Comparison of ENCODE assay signal across 20 cellular contexts in genomic region chr14:51626185-51626584, GRCh38.
"Had no signal": no experiment of that assay in that cellular context is flagged by ENCODE, and none has a peak within 500 bp of the region (broad histone marks: within the 10 kb centered on the region; RNA-seq: fewer than 3 reads in every experiment).

No MANE protein-coding gene starts in this region.

- H3K27me3 Mint-ChIP-seq: dendritic cell treated with granulocyte-macrophage colony-stimulating factor and Interleukin-4, amounts not matched to agents 40 ng/mL and 50 ng/mL, for 4 days; stimulated activated naive CD8-positive, alpha-beta T cell treated with anti-CD3 and anti-CD28 coated beads, Interleukin-15, amount 100 ng/mL, for 72 hours had no signal

- ATAC-seq: effector memory CD8-positive, alpha-beta T cell; foreskin keratinocyte; left colon; left ventricle myocardium superior; naive thymus-derived CD4-positive, alpha-beta T cell; sciatic nerve; stimulated activated naive B cell treated with anti-CD40 and anti-IgM and Interleukin-4, amounts not matched to agents 10 μg/mL and 1 μg/mL and 100 μg/mL, for 72 hours had no signal

- H3K36me3 ChIP-seq: neutrophil, tibial nerve had no signal

- H3K27ac Mint-ChIP-seq: dendritic cell treated with granulocyte-macrophage colony-stimulating factor and Interleukin-4, amounts not matched to agents 40 ng/mL and 50 ng/mL, for 4 days; effector memory CD8-positive, alpha-beta T cell; naive thymus-derived CD4-positive, alpha-beta T cell; stimulated activated naive B cell treated with anti-CD40 and anti-IgM and Interleukin-4, amounts not matched to agents 10 μg/mL and 1 μg/mL and 100 μg/mL, for 72 hours had no signal

- H3K79me2 ChIP-seq: hepatocyte had no signal

- H3K27ac ChIP-seq: esophagus squamous epithelium, foreskin keratinocyte, hepatocyte, neutrophil, testis, tibial nerve had no signal

- H3K4me3 ChIP-seq: hepatocyte, skin epidermis, testis, tibial nerve had no signal

- DNase-seq: effector memory CD8-positive, alpha-beta T cell; esophagus squamous epithelium; foreskin keratinocyte; head of caudate nucleus; left colon; left ventricle myocardium superior; naive thymus-derived CD4-positive, alpha-beta T cell; nephron progenitor cell; posterior cingulate gyrus; stimulated activated CD4-positive, alpha-beta T cell treated with anti-CD3 and anti-CD28 coated beads, Interleukin-2, amount 100 ng/mL, for 24 hours; stimulated activated CD4-positive, alpha-beta T cell treated with anti-CD3 and anti-CD28 coated beads, Interleukin-4, amount 100 ng/mL, for 4 hours; stimulated activated naive B cell treated with anti-CD40 and anti-IgM and Interleukin-4, amounts not matched to agents 10 μg/mL and 1 μg/mL and 100 μg/mL, for 72 hours; stimulated activated naive CD8-positive, alpha-beta T cell treated with anti-CD3 and anti-CD28 coated beads, Interleukin-15, amount 100 ng/mL, for 72 hours; testis had no signal

- H2AFZ ChIP-seq: hepatocyte had no signal

- H3K9me3 ChIP-seq: esophagus squamous epithelium, neutrophil, testis, tibial nerve had no signal

- H3K9me3 Mint-ChIP-seq: dendritic cell treated with granulocyte-macrophage colony-stimulating factor and Interleukin-4, amounts not matched to agents 40 ng/mL and 50 ng/mL, for 4 days; effector memory CD8-positive, alpha-beta T cell; nephron progenitor cell; stimulated activated naive CD8-positive, alpha-beta T cell treated with anti-CD3 and anti-CD28 coated beads, Interleukin-15, amount 100 ng/mL, for 72 hours had no signal

- H3K36me3 Mint-ChIP-seq: naive thymus-derived CD4-positive, alpha-beta T cell; stimulated activated naive B cell treated with anti-CD40 and anti-IgM and Interleukin-4, amounts not matched to agents 10 μg/mL and 1 μg/mL and 100 μg/mL, for 72 hours had no signal

- H3K4me2 ChIP-seq: hepatocyte had no signal

- H3K4me1 ChIP-seq: esophagus squamous epithelium, foreskin keratinocyte, tibial nerve had no signal

- H3K27me3 ChIP-seq: esophagus squamous epithelium, foreskin keratinocyte, hepatocyte, neutrophil, testis, tibial nerve had no signal

- H3K4me3 Mint-ChIP-seq: dendritic cell treated with granulocyte-macrophage colony-stimulating factor and Interleukin-4, amounts not matched to agents 40 ng/mL and 50 ng/mL, for 4 days; effector memory CD8-positive, alpha-beta T cell; nephron progenitor cell; stimulated activated naive B cell treated with anti-CD40 and anti-IgM and Interleukin-4, amounts not matched to agents 10 μg/mL and 1 μg/mL and 100 μg/mL, for 72 hours had no signal
